8 cellular contexts compared by ENCODE assay signal in genomic region chr19:11090264-11091032, GRCh38. TPM values are rescaled to one million over a fixed set of nuclear protein-coding genes. Genes with fewer than 3 reads are reported as not detected.
DNase-seq lines count a peak whose midpoint lies in the region; ATAC-seq and TF ChIP-seq lines count a peak whose summit lies in the region.

No MANE protein-coding gene starts in this region.

- peak overlapping the region; percentile 100 for H3K27ac Mint-ChIP-seq in activated CD4-positive, alpha-beta T cell treated with anti-CD3 and anti-CD28 coated beads, Interleukin-2, amount 10 ng/mL, durations not matched to agents 24 days and 14 days

- no peak for TF ChIP-seq CTCF in colonic mucosa (IDR thresholded peaks at IDR 0.05)

- peak overlapping the region; percentile 98 to 100 for H3K9ac ChIP-seq in colonic mucosa (ENCODE audit: low read depth in 2 of 2, low read length in 2 of 2)

- H3K9me3 Mint-ChIP-seq in activated CD4-positive, alpha-beta T cell treated with anti-CD3 and anti-CD28 coated beads, Interleukin-2, amount 10 ng/mL, durations not matched to agents 24 days and 14 days, result no peaks in the 10 kb centered on the region

- H3K36me3 Mint-ChIP-seq in activated CD4-positive, alpha-beta T cell treated with anti-CD3 and anti-CD28 coated beads, Interleukin-2, amount 10 ng/mL, durations not matched to agents 24 days and 14 days (ENCODE audit: low read depth), result peaks cover 43% of the 10 kb centered on the region

- H3K9me3 ChIP-seq in colonic mucosa, result no peaks in the 10 kb centered on the region

- no peaks in the 10 kb centered on the region for H3K27me3 Mint-ChIP-seq in activated CD4-positive, alpha-beta T cell treated with anti-CD3 and anti-CD28 coated beads, Interleukin-2, amount 10 ng/mL, durations not matched to agents 24 days and 14 days

- peaks cover 37% of the 10 kb centered on the region for H3K4me1 Mint-ChIP-seq in activated CD4-positive, alpha-beta T cell treated with anti-CD3 and anti-CD28 coated beads, Interleukin-2, amount 10 ng/mL, durations not matched to agents 24 days and 14 days

- H3K4me3 ChIP-seq in colonic mucosa, result peak overlapping the region; percentile 70

- ATAC-seq in HG03457 (IDR thresholded peaks at IDR 0.05; ENCODE audit: unreplicated experiment) (peak; percentile 44), left colon (peak; percentile 73)

- H3K27me3 ChIP-seq in colonic mucosa, result no peaks in the 10 kb centered on the region

- DNase-seq in AML-193 (lab: John Stamatoyannopoulos, UW) (peak; percentile 91 to 92), GM19240 (ENCODE audit: insufficient read length, low spot score) (peak; percentile 77), NCI-H524 treated with DMSO at 0.1 percent for 48 hours (lab: John Stamatoyannopoulos, UW) (peak; percentile 83), colonic mucosa (peak; percentile 99), left colon (peak; percentile 98 to 99)
- DNase-seq in activated CD4-positive, alpha-beta T cell treated with anti-CD3 and anti-CD28 coated beads, Interleukin-2, amount 10 ng/mL, durations not matched to agents 24 days and 14 days, result peak; percentile 99
- peak; percentile 90 to 99 (median 94) for DNase-seq in stimulated activated CD4-positive, alpha-beta T cell treated with anti-CD3 and anti-CD28 coated beads, Interleukin-1b, Interleukin-23, amount 100 ng/mL, for 24 hours (ENCODE audit: low read depth in 4 of 4, low spot score in 1 of 4)

- H3K4me3 Mint-ChIP-seq in activated CD4-positive, alpha-beta T cell treated with anti-CD3 and anti-CD28 coated beads, Interleukin-2, amount 10 ng/mL, durations not matched to agents 24 days and 14 days, result peak overlapping the region; percentile 97

- peak overlapping the region; percentile 93 for H3K27ac ChIP-seq in colonic mucosa

- H3K4me1 ChIP-seq in colonic mucosa, result peaks cover 12% of the 10 kb centered on the region

- H3K36me3 ChIP-seq in colonic mucosa, result no peaks in the 10 kb centered on the region

- intact Hi-C loops in activated CD4-positive, alpha-beta T cell treated with anti-CD3 and anti-CD28 coated beads, Interleukin-2, amount 10 ng/mL, durations not matched to agents 24 days and 14 days (cut with micrococcal nuclease), result loop anchor here (2.0 to 10.0 kb wide), 3 partner anchors 130 to 986 kb away; partner anchors contain the start of genes ANGPTL6, ILF3, PPAN and SMARCA4
- intact Hi-C loops in colonic mucosa (cut with DNase I), result no loop called here
- intact Hi-C loops in left colon (cut with DNase I, micrococcal nuclease), result no loop called here

RNA-seq across cellular contexts. Expression of gene LDLR, which starts 1.2 kb away (rescaled TPM):
- 121 and 129 TPM in 2 replicates for total RNA-seq in activated CD4-positive, alpha-beta T cell treated with anti-CD3 and anti-CD28 coated beads, Interleukin-2, amount 10 ng/mL, durations not matched to agents 24 days and 14 days
- total RNA-seq in colonic mucosa (100 to 1,000 TPM in 1 of 2 donors, 10 to 100 TPM in 1; 65.0 to 190 TPM), left colon (100 to 1,000 TPM; 122 to 224 TPM)

Comparison
In these comparisons a context has a peak if more than half of its experiments do, and no peak if none do; other contexts are left out.
1. Peak in every context shown above with its lines: DNase-seq, ATAC-seq, H3K4me3 ChIP-seq and H3K27ac ChIP-seq.